Comparison of ENCODE assay signal across 8 cellular contexts in the genomic region with DNA sequence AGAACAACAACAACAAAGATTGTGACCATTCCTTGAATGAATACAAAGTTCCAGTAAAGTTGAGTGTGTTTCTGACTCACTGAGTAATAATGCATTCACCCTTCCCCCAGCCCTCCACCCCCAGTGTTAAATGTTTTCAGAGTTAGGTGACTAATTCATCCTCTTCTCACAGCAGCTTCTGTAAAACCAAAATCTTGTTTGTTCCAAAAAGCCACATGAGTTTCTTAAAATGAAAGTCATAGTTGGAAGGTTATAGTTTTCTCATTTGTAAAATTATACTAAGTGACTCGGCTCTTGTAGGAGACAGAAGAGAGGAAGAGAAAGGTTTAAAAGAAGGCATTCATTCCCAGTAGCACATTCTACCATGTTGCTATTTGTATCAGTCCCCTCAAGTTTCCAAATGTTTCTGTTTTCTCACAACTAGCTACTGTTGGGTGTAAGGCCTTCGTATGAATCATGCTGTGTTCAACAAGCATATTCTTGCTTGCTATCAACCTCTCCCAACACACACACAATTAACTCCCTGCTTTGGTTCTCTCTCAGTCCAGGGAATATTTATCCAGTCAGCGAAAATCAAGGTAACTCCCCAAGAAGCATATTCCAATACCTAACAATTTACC.
DNase-seq lines count a peak whose midpoint lies in the region; ATAC-seq and TF ChIP-seq lines count a peak whose summit lies in the region.

No MANE protein-coding gene starts in this region.

- peak overlapping the region; percentile 79 for H3K27ac Mint-ChIP-seq in Calu3 (ENCODE audit: unreplicated experiment)
- peak overlapping the region; percentile 85 for H3K27ac Mint-ChIP-seq in activated naive CD4-positive, alpha-beta T cell treated with anti-CD3 and anti-CD28 coated beads, Interleukin-2, amount 10 ng/mL, durations not matched to agents 7 days and 5 days
- H3K27ac Mint-ChIP-seq in stimulated activated naive CD8-positive, alpha-beta T cell treated with anti-CD3 and anti-CD28 coated beads, Interleukin-15, amount 100 ng/mL, for 72 hours = peak overlapping the region; percentile 96 to 97

- H3K36me3 Mint-ChIP-seq in Calu3 (ENCODE audit: insufficient read depth, unreplicated experiment) = peaks cover 13% of the 10 kb centered on the region
- peaks cover 40% of the 10 kb centered on the region for H3K36me3 Mint-ChIP-seq in activated naive CD4-positive, alpha-beta T cell treated with anti-CD3 and anti-CD28 coated beads, Interleukin-2, amount 10 ng/mL, durations not matched to agents 7 days and 5 days

- peak overlapping the region; percentile 37 for H3K4me3 Mint-ChIP-seq in Calu3 (ENCODE audit: low read depth, unreplicated experiment)
- no peak overlapping the region for H3K4me3 Mint-ChIP-seq in activated naive CD4-positive, alpha-beta T cell treated with anti-CD3 and anti-CD28 coated beads, Interleukin-2, amount 10 ng/mL, durations not matched to agents 7 days and 5 days
- H3K4me3 Mint-ChIP-seq in stimulated activated naive CD8-positive, alpha-beta T cell treated with anti-CD3 and anti-CD28 coated beads, Interleukin-15, amount 100 ng/mL, for 72 hours = peak overlapping the region; percentile 68 to 75

- DNase-seq in Calu3 (peak; percentile 58), HS-5 (ENCODE audit: low read depth) (peak; percentile 73), kidney epithelial cell (ENCODE audit: low read depth) (peak; percentile 78), NCI-H2081 treated with DMSO at 0.1 percent for 48 hours (lab: John Stamatoyannopoulos, UW) (no peak), NCI-H1436 (lab: John Stamatoyannopoulos, UW) (no peak)
- DNase-seq in activated naive CD4-positive, alpha-beta T cell treated with anti-CD3 and anti-CD28 coated beads, Interleukin-2, amount 10 ng/mL, durations not matched to agents 7 days and 5 days = peak; percentile 41
- peak; percentile 30 to 65 for DNase-seq in stimulated activated naive CD8-positive, alpha-beta T cell treated with anti-CD3 and anti-CD28 coated beads, Interleukin-15, amount 100 ng/mL, for 72 hours

- BruUV-seq in Calu3 (replicated peaks; lab: Mats Ljungman, UMichigan) = no TSS peak

- TF ChIP-seq CTCF in Calu3 (IDR thresholded peaks at IDR 0.05; ENCODE audit: unreplicated experiment) (no peak), kidney epithelial cell (IDR thresholded peaks at IDR 0.05; ENCODE audit: insufficient read depth, low read length, poor library complexity, severe bottlenecking) (no peak)

- H3K4me1 Mint-ChIP-seq in Calu3 (ENCODE audit: low read depth, unreplicated experiment) = peaks cover 46% of the 10 kb centered on the region
- H3K4me1 Mint-ChIP-seq in activated naive CD4-positive, alpha-beta T cell treated with anti-CD3 and anti-CD28 coated beads, Interleukin-2, amount 10 ng/mL, durations not matched to agents 7 days and 5 days = peaks cover 30% of the 10 kb centered on the region
- H3K4me1 Mint-ChIP-seq in stimulated activated naive CD8-positive, alpha-beta T cell treated with anti-CD3 and anti-CD28 coated beads, Interleukin-15, amount 100 ng/mL, for 72 hours = peaks cover 48% of the 10 kb centered on the region

- H3K9me3 Mint-ChIP-seq in Calu3 (ENCODE audit: low read depth, unreplicated experiment) = no peaks in the 10 kb centered on the region
- H3K9me3 Mint-ChIP-seq in activated naive CD4-positive, alpha-beta T cell treated with anti-CD3 and anti-CD28 coated beads, Interleukin-2, amount 10 ng/mL, durations not matched to agents 7 days and 5 days = no peaks in the 10 kb centered on the region
- H3K9me3 Mint-ChIP-seq in stimulated activated naive CD8-positive, alpha-beta T cell treated with anti-CD3 and anti-CD28 coated beads, Interleukin-15, amount 100 ng/mL, for 72 hours = peaks cover 0 to 5% of the 10 kb centered on the region in 2 donors

- intact Hi-C loops in Calu3 (cut with micrococcal nuclease; ENCODE audit: unreplicated experiment) = loop anchor here (2.0 kb wide), 1 partner anchor 74 kb away; no protein-coding TSS in a partner anchor

- ATAC-seq in GM21423 (IDR thresholded peaks at IDR 0.05; ENCODE audit: unreplicated experiment) = peak; percentile 51
- peak; percentile 89 for ATAC-seq in stimulated activated naive CD8-positive, alpha-beta T cell treated with anti-CD3 and anti-CD28 coated beads, Interleukin-15, amount 100 ng/mL, for 72 hours

- H3K27me3 ChIP-seq in kidney epithelial cell (ENCODE audit: control insufficient read depth, insufficient read depth, low read length) = no peaks in the 10 kb centered on the region

- H3K27me3 Mint-ChIP-seq in Calu3 (ENCODE audit: unreplicated experiment) = no peaks in the 10 kb centered on the region
- no peaks in the 10 kb centered on the region for H3K27me3 Mint-ChIP-seq in activated naive CD4-positive, alpha-beta T cell treated with anti-CD3 and anti-CD28 coated beads, Interleukin-2, amount 10 ng/mL, durations not matched to agents 7 days and 5 days
- no peaks in the 10 kb centered on the region for H3K27me3 Mint-ChIP-seq in stimulated activated naive CD8-positive, alpha-beta T cell treated with anti-CD3 and anti-CD28 coated beads, Interleukin-15, amount 100 ng/mL, for 72 hours

- CTCF ChIA-PET in Calu3 (lab: Charles Lee) = no interaction called here
- CTCF ChIA-PET in activated naive CD4-positive, alpha-beta T cell treated with anti-CD3 and anti-CD28 coated beads, Interleukin-2, amount 10 ng/mL, durations not matched to agents 7 days and 5 days (lab: Charles Lee) = interaction anchor here (1.0 kb wide), 1 partner anchor 53 kb away, joined by 3 read pairs; no protein-coding TSS in a partner anchor

- no peaks in the 10 kb centered on the region for H3K36me3 ChIP-seq in kidney epithelial cell (ENCODE audit: control insufficient read depth, insufficient read depth, low read length)

- no peak overlapping the region for H3K4me3 ChIP-seq in kidney epithelial cell (ENCODE audit: low read depth, low read length)

Comparison
In these comparisons a context has a peak if more than half of its experiments do, and no peak if none do; other contexts are left out.
1. DNase-seq: peak in Calu3 (single experiment), HS-5 (single experiment), activated naive CD4-positive, alpha-beta T cell treated with anti-CD3 and anti-CD28 coated beads, Interleukin-2, amount 10 ng/mL, durations not matched to agents 7 days and 5 days (single experiment), kidney epithelial cell (single experiment) and stimulated activated naive CD8-positive, alpha-beta T cell treated with anti-CD3 and anti-CD28 coated beads, Interleukin-15, amount 100 ng/mL, for 72 hours (2 of 2); none in NCI-H2081 treated with DMSO at 0.1 percent for 48 hours (single experiment) and NCI-H1436 (single experiment).
2. Peak in every context shown above with its lines, with median percentiles within 50 percentile points of each other: H3K27ac Mint-ChIP-seq.